In the genomic region with DNA sequence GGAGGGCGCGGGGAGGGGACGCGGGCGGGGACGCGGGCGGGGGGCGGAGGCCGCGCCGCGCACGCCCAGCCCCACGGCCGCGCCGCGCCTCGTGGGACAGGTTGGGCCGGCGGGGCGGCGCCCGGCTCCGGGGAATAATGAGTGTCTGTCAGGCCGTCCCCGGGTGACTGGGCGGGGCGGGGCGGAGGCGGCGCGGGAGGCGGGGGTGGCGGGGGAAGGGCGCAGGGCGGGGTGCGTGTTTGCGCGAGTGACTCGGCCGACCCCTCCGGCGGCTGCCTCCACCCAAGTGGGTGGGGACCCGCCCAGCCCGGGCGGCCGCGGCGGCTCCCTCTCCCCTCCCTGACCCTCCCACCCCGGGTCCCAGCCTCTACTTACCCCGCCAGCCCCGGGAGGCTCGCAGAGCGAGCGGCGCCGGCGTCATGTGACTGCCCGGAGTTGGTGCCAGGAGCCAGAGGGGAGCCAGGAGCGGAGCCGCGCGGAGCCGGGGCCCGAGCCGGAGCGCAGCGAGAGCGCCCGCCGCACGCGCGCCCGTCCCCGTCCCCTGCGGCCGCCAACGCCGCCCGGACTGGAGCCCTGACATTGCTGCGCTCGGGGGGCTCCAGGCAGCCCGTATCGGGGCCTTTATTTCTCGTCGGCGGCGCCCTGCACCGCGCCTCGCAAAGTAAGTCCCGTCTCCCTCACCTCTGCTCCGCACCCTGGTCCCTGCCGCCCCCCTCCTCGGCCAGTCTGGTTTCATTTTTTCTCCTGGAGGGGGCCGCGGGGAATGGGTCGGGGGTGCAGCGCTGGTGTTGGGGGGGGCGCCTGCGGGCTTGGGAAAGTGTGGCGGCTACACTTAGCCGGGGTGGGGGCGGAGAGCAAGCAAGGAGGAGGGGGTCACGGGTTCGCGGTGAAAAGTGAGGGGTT, we compare ENCODE assay signal across 8 cellular contexts. TPM values are rescaled to one million over a fixed set of nuclear protein-coding genes. Genes with fewer than 3 reads are reported as not detected.
DNase-seq lines count a peak whose midpoint lies in the region; ATAC-seq and TF ChIP-seq lines count a peak whose summit lies in the region.

Gene KLF3, plus strand, starts transcription at position 399 of the 903 bp plus-strand sequence. CDS start 16,427 bp downstream, outside the sequence.

- WGBS in lower leg skin, 2 donors, result 0 to 1% methylated on average over 31 to 65 of the region's 110 CpGs

- peak within 1 kb of the TSS; percentile 99 for H3K27ac ChIP-seq in duodenal mucosa (ENCODE audit: low read depth, low read length)

- ATAC-seq in GM19324 (IDR thresholded peaks at IDR 0.05; ENCODE audit: low FRiP score, unreplicated experiment), result peak; percentile 85
- ATAC-seq in HG03442 (IDR thresholded peaks at IDR 0.05; ENCODE audit: unreplicated experiment), result peak; percentile 78

- peaks cover 42% of the 10 kb centered on the region for H3K27me3 Mint-ChIP-seq in activated CD4-positive, alpha-beta memory T cell treated with anti-CD3 and anti-CD28 coated beads, Interleukin-2, amount 10 ng/mL, durations not matched to agents 7 days and 5 days

- peak; percentile 64 to 74 for DNase-seq in AML-193 (lab: John Stamatoyannopoulos, UW)
- DNase-seq in NCI-H748 treated with DMSO at 0.1 percent for 48 hours (lab: John Stamatoyannopoulos, UW), result peak; percentile 54
- peak; percentile 90 for DNase-seq in activated CD4-positive, alpha-beta memory T cell treated with anti-CD3 and anti-CD28 coated beads, Interleukin-2, amount 10 ng/mL, durations not matched to agents 7 days and 5 days
- peak; percentile 92 to 99 for DNase-seq in lower leg skin (ENCODE audit: low spot score in 2 of 2)
- peak; percentile 86 to 91 for DNase-seq in stimulated activated CD4-positive, alpha-beta T cell treated with anti-CD3 and anti-CD28 coated beads, Interleukin-4, amount 100 ng/mL, for 4 hours

- H3K4me3 ChIP-seq in duodenal mucosa (ENCODE audit: low read depth in 1 of 2, low read length in 2 of 2) (peak within 1 kb of the TSS; percentile 84 to 86), lower leg skin (ENCODE audit: low read depth, poor library complexity, severe bottlenecking) (peak within 1 kb of the TSS; percentile 99)

- no peaks in the 10 kb centered on the region for H3K9me3 ChIP-seq in duodenal mucosa (ENCODE audit: control insufficient read depth in 1 of 2, low read length in 2 of 2)

- no peaks in the 10 kb centered on the region for H3K36me3 ChIP-seq in duodenal mucosa (ENCODE audit: control insufficient read depth in 1 of 2, insufficient read depth in 2 of 2, low read length in 2 of 2)

- intact Hi-C loops in lower leg skin (cut with DNase I; ENCODE audit: low total_unique reads), result no loop called here

- H3K4me1 ChIP-seq in duodenal mucosa (ENCODE audit: control insufficient read depth in 1 of 2, insufficient read depth in 2 of 2, low read length in 2 of 2), result peaks cover 20 to 37% of the 10 kb centered on the region in 2 donors

- H3K27me3 ChIP-seq in duodenal mucosa (ENCODE audit: control insufficient read depth in 1 of 2, insufficient read depth in 2 of 2, low read length in 2 of 2), result no peaks in the 10 kb centered on the region

- H3K36me3 Mint-ChIP-seq in activated CD4-positive, alpha-beta memory T cell treated with anti-CD3 and anti-CD28 coated beads, Interleukin-2, amount 10 ng/mL, durations not matched to agents 7 days and 5 days (ENCODE audit: low read depth), result peaks cover 13% of the 10 kb centered on the region

- TF ChIP-seq CTCF in lower leg skin (IDR thresholded peaks at IDR 0.05), result no peak

- H3K4me1 Mint-ChIP-seq in activated CD4-positive, alpha-beta memory T cell treated with anti-CD3 and anti-CD28 coated beads, Interleukin-2, amount 10 ng/mL, durations not matched to agents 7 days and 5 days, result peaks cover 48% of the 10 kb centered on the region

- H3K27ac Mint-ChIP-seq in activated CD4-positive, alpha-beta memory T cell treated with anti-CD3 and anti-CD28 coated beads, Interleukin-2, amount 10 ng/mL, durations not matched to agents 7 days and 5 days, result peak within 1 kb of the TSS; percentile 64

- CTCF ChIA-PET in activated CD4-positive, alpha-beta memory T cell treated with anti-CD3 and anti-CD28 coated beads, Interleukin-2, amount 10 ng/mL, durations not matched to agents 7 days and 5 days (lab: Charles Lee), result interaction anchor here (1.8 kb wide), 1 partner anchor 9 kb away, joined by 5 read pairs; no protein-coding TSS in a partner anchor

- TF ChIP-seq POLR2A in lower leg skin (IDR thresholded peaks at IDR 0.05), result peak in 1 of 2 donors; percentile 32

- peak within 1 kb of the TSS; percentile 84 to 97 for H3K9ac ChIP-seq in duodenal mucosa (ENCODE audit: low read depth in 1 of 2, low read length in 2 of 2)

- no peaks in the 10 kb centered on the region for H3K9me3 Mint-ChIP-seq in activated CD4-positive, alpha-beta memory T cell treated with anti-CD3 and anti-CD28 coated beads, Interleukin-2, amount 10 ng/mL, durations not matched to agents 7 days and 5 days

- peak within 1 kb of the TSS; percentile 85 for H3K4me3 Mint-ChIP-seq in activated CD4-positive, alpha-beta memory T cell treated with anti-CD3 and anti-CD28 coated beads, Interleukin-2, amount 10 ng/mL, durations not matched to agents 7 days and 5 days

- POLR2A ChIA-PET in activated CD4-positive, alpha-beta memory T cell treated with anti-CD3 and anti-CD28 coated beads, Interleukin-2, amount 10 ng/mL, durations not matched to agents 7 days and 5 days (lab: Charles Lee), result interaction anchor here (0.9 to 2.0 kb wide), 7 partner anchors 10 to 533 kb away, joined by 3 to 21 read pairs (median 5); no protein-coding TSS in a partner anchor

RNA-seq across cellular contexts. Expression of gene KLF3, which starts in this region (rescaled TPM):
- 10 to 100 TPM; 21.9 to 22.1 TPM for total RNA-seq in activated CD4-positive, alpha-beta memory T cell treated with anti-CD3 and anti-CD28 coated beads, Interleukin-2, amount 10 ng/mL, durations not matched to agents 7 days and 5 days
- total RNA-seq in lower leg skin, result 100 to 1,000 TPM; 131 to 224 (median 142) TPM

Comparison
In these comparisons a context has a peak if more than half of its experiments do, and no peak if none do; other contexts are left out.
1. Peak in every context shown above with its lines: DNase-seq, ATAC-seq, H3K4me3 ChIP-seq and H3K27ac ChIP-seq.
2. RNA of gene KLF3 (total RNA-seq): 131 to 224 TPM in lower leg skin; 21.9 to 22.1 TPM in activated CD4-positive, alpha-beta memory T cell treated with anti-CD3 and anti-CD28 coated beads, Interleukin-2, amount 10 ng/mL, durations not matched to agents 7 days and 5 days; every median in the first group is over 4 times any median in the second.